14 cellular contexts compared by ENCODE assay signal in genomic region chr4:155543126-155543765, GRCh38.
A peak's percentile ranks its signal among the peaks of the same experiment; 100 is the strongest.
DNase-seq lines count a peak whose midpoint lies in the region; TF ChIP-seq lines count a peak whose summit lies in the region.
"Had no signal": no experiment of that assay in that cellular context is flagged by ENCODE, and none has a peak within 500 bp of the region (broad histone marks: within the 10 kb centered on the region; RNA-seq: fewer than 3 reads in every experiment).

No MANE protein-coding gene starts in this region.

- in situ Hi-C loops in GM13976 (cut with MboI; ENCODE audit: low sequenced_read_pairs, unreplicated experiment), result no loop called here

- no peak overlapping the region for H3K27ac Mint-ChIP-seq in neural progenitor cell
- H3K27ac Mint-ChIP-seq: memory B cell; T-helper 2 cell treated with Interferon-gamma antibody and Interleukin-4, amounts not matched to agents 5 μg/mL and 100 μg/mL, for 36 hours had no signal

- H3K4me1 Mint-ChIP-seq in neural progenitor cell, result peaks cover 13% of the 10 kb centered on the region
- H3K4me1 Mint-ChIP-seq: memory B cell had no signal

- H3K27ac ChIP-seq in left ventricle myocardium inferior (replicated peaks) (peak overlapping the region; percentile 31), ascending aorta (no peak overlapping the region), neural progenitor cell (no peak overlapping the region)

- H3F3A ChIP-seq in Loucy (ENCODE audit: low read depth) (no peaks in the 10 kb centered on the region), neural progenitor cell (ENCODE audit: low read depth) (no peaks in the 10 kb centered on the region)

- H3K36me3 ChIP-seq in Loucy (ENCODE audit: insufficient read depth, low read length) (no peaks in the 10 kb centered on the region), left ventricle myocardium inferior (no peaks in the 10 kb centered on the region), ascending aorta (no peaks in the 10 kb centered on the region), neural progenitor cell (no peaks in the 10 kb centered on the region)

- H3K9me2 ChIP-seq in Loucy (replicated peaks; ENCODE audit: low read depth, low read length), result no peaks in the 10 kb centered on the region

- intact Hi-C loops in left ventricle myocardium inferior (cut with micrococcal nuclease), result no loop called here
- intact Hi-C loops in ascending aorta (cut with DNase I), result no loop called here

- H3K9me3 ChIP-seq in Loucy (ENCODE audit: insufficient read depth, low read depth, low read length), result no peaks in the 10 kb centered on the region
- no peaks in the 10 kb centered on the region for H3K9me3 ChIP-seq in left ventricle myocardium inferior (replicated peaks)
- no peaks in the 10 kb centered on the region for H3K9me3 ChIP-seq in ascending aorta
- peaks cover 3% of the 10 kb centered on the region for H3K9me3 ChIP-seq in neural progenitor cell (ENCODE audit: low read depth)

- peak; percentile 34 for DNase-seq in GM13976 (ENCODE audit: low spot score)
- DNase-seq in H4 (ENCODE audit: low spot score), result peak; percentile 17
- DNase-seq in left ventricle myocardium inferior, result no peak
- DNase-seq in NCI-H187 treated with DMSO at 0.1 percent for 48 hours (lab: John Stamatoyannopoulos, UW), result no peak
- no peak for DNase-seq in DMS79 treated with DMSO at 0.1 percent for 48 hours (lab: John Stamatoyannopoulos, UW)
- no peak for DNase-seq in ascending aorta (ENCODE audit: low spot score in 2 of 2)
- no peak for DNase-seq in neural progenitor cell (ENCODE audit: low spot score)
- DNase-seq: activated gamma-delta T cell treated with Interleukin-2 at 50 U/mL for 16 hours; stimulated activated naive CD8-positive, alpha-beta T cell treated with anti-CD3 and anti-CD28 coated beads, Interleukin-15, Interleukin-2, amounts not matched to agents 100 U/mL and 50 U/mL, for 24 hours had no signal

- no peaks in the 10 kb centered on the region for H3K27me3 ChIP-seq in Loucy (ENCODE audit: insufficient read depth, low read length, poor library complexity, severe bottlenecking)
- H3K27me3 ChIP-seq in left ventricle myocardium inferior (ENCODE audit: low read depth), result no peaks in the 10 kb centered on the region
- no peaks in the 10 kb centered on the region for H3K27me3 ChIP-seq in ascending aorta
- H3K27me3 ChIP-seq in neural progenitor cell, result no peaks in the 10 kb centered on the region

- H3K79me2 ChIP-seq in Loucy (ENCODE audit: insufficient read depth, low read length) (no peaks in the 10 kb centered on the region), neural progenitor cell (ENCODE audit: low read depth) (no peaks in the 10 kb centered on the region)

- H3K4me2 ChIP-seq in Loucy (ENCODE audit: low read depth, low read length, poor library complexity, severe bottlenecking) (peak overlapping the region; percentile 33), neural progenitor cell (no peak overlapping the region)

- no peak overlapping the region for H3K4me3 ChIP-seq in Loucy (ENCODE audit: low read length, poor library complexity, severe bottlenecking)
- no peak overlapping the region for H3K4me3 ChIP-seq in left ventricle myocardium inferior
- H3K4me3 ChIP-seq in ascending aorta, result no peak overlapping the region
- no peak overlapping the region for H3K4me3 ChIP-seq in neural progenitor cell
- H3K4me3 ChIP-seq: K562, skin epidermis had no signal

- H3K27me3 Mint-ChIP-seq in neural progenitor cell (ENCODE audit: insufficient read depth, low read depth), result no peaks in the 10 kb centered on the region

- H4K20me1 ChIP-seq in Loucy (ENCODE audit: insufficient read depth, low read length, poor library complexity, severe bottlenecking) (no peaks in the 10 kb centered on the region), neural progenitor cell (ENCODE audit: low read depth) (no peaks in the 10 kb centered on the region)

- no peak overlapping the region for H3K4me3 Mint-ChIP-seq in neural progenitor cell
- H3K4me3 Mint-ChIP-seq: memory B cell; T-helper 2 cell treated with Interferon-gamma antibody and Interleukin-4, amounts not matched to agents 5 μg/mL and 100 μg/mL, for 36 hours had no signal

- peaks cover 21% of the 10 kb centered on the region for H3K4me1 ChIP-seq in Loucy (ENCODE audit: insufficient read depth, low read length, poor library complexity, severe bottlenecking)
- peaks cover 25% of the 10 kb centered on the region for H3K4me1 ChIP-seq in left ventricle myocardium inferior
- peaks cover 0 to 4% of the 10 kb centered on the region in 2 donors for H3K4me1 ChIP-seq in ascending aorta
- H3K4me1 ChIP-seq in neural progenitor cell, result no peaks in the 10 kb centered on the region

- no peak for TF ChIP-seq CTCF in GM13976 (IDR thresholded peaks at IDR 0.05; ENCODE audit: borderline replicate concordance, control extremely low read depth, extremely low read depth, insufficient read depth, missing control alignments)
- TF ChIP-seq CTCF in Loucy (conservative IDR thresholded peaks at IDR 0.05; ENCODE audit: low read length), result no peak
- no peak for TF ChIP-seq CTCF in left ventricle myocardium inferior (IDR thresholded peaks at IDR 0.05; ENCODE audit: borderline replicate concordance)
- TF ChIP-seq CTCF in ascending aorta (IDR thresholded peaks at IDR 0.05), result no peak
- no peak for TF ChIP-seq CTCF in neural progenitor cell (IDR thresholded peaks at IDR 0.05)

- H3K9ac ChIP-seq in Loucy (ENCODE audit: low read depth, low read length, poor library complexity, severe bottlenecking) (no peak overlapping the region), neural progenitor cell (no peak overlapping the region)

- no peaks in the 10 kb centered on the region for H3K36me3 Mint-ChIP-seq in neural progenitor cell
- H3K36me3 Mint-ChIP-seq: memory B cell had no signal

- H2AFZ ChIP-seq in Loucy (ENCODE audit: low read length) (peak overlapping the region; percentile 69), neural progenitor cell (replicated peaks) (no peak overlapping the region)

- H3K9me3 Mint-ChIP-seq in neural progenitor cell, result peaks cover 5% of the 10 kb centered on the region
- H3K9me3 Mint-ChIP-seq: memory B cell; T-helper 2 cell treated with Interferon-gamma antibody and Interleukin-4, amounts not matched to agents 5 μg/mL and 100 μg/mL, for 36 hours had no signal

Comparison
In these comparisons a context has a peak if more than half of its experiments do, and no peak if none do; other contexts are left out.
1. DNase-seq: peak in GM13976 (single experiment) and H4 (single experiment); none in left ventricle myocardium inferior (single experiment), NCI-H187 treated with DMSO at 0.1 percent for 48 hours (single experiment), DMS79 treated with DMSO at 0.1 percent for 48 hours (single experiment), ascending aorta (0 of 2) and neural progenitor cell (single experiment).